ENCODE assay signal across 8 cellular contexts in the genomic region with DNA sequence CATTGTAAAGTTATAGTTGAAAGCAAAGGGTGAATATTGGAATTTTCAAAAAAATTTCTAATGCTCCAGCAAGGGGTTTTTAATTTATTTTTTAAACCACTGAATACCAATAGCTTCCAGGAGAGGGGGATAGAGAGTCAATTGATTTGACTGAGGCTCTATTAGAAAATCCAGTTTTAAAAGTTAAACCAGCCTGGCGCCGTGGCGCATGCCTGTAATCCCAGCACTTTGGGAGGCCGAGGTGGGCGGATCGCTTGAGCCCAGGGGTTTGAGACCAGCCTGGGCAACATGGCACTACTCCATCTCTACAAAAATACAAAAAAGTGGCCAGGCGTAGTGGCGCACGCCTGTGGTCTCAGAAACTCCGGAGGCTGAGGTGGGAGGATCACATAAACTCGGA.
DNase-seq lines count a peak whose midpoint lies in the region; ATAC-seq, FAIRE-seq and TF ChIP-seq lines count a peak whose summit lies in the region.

No MANE protein-coding gene starts in this region.

- no peaks in the 10 kb centered on the region for H3K9me1 ChIP-seq in K562 (ENCODE audit: control insufficient read depth, insufficient read depth, low read length)

- POLR2A ChIA-PET in K562 (lab: Yijun Ruan, JAX) = interaction anchor here (0.6 to 1.6 kb wide), 5 partner anchors 13 to 982 kb away, joined by 3 to 5 read pairs (median 3); no protein-coding TSS in a partner anchor

- 17% methylated on average over 9 of the region's 11 CpGs for WGBS in K562 (ENCODE audit: insufficient coverage, low coverage, missing lambda C conversion rate)

- H3K27ac ChIP-seq in DOHH2 (ENCODE audit: low read depth, low read length) = no peak overlapping the region
- no peak overlapping the region for H3K27ac ChIP-seq in K562 (ENCODE audit: extremely low read depth, low read depth, low read length)
- H3K27ac ChIP-seq in left lung = no peak overlapping the region

- no peaks in the 10 kb centered on the region for H3K79me2 ChIP-seq in DOHH2 (ENCODE audit: control insufficient read depth, low read length)
- H3K79me2 ChIP-seq in K562 (ENCODE audit: control insufficient read depth, insufficient read depth, low read length) = no peaks in the 10 kb centered on the region

- H3K36me3 ChIP-seq in DOHH2 (ENCODE audit: control insufficient read depth, low read length) (no peaks in the 10 kb centered on the region), K562 (ENCODE audit: control insufficient read depth, insufficient read depth, low read length) (no peaks in the 10 kb centered on the region), left lung (no peaks in the 10 kb centered on the region)

- no peaks in the 10 kb centered on the region for H3F3A ChIP-seq in DOHH2 (ENCODE audit: control insufficient read depth, insufficient read depth)

- H3K27me3 ChIP-seq in DOHH2 (ENCODE audit: control insufficient read depth, low read length) (peaks cover 5% of the 10 kb centered on the region; the same call in 1 of the 2 replicates), K562 (ENCODE audit: control insufficient read depth in 2 of 2, insufficient read depth in 2 of 2, low read length in 2 of 2) (no peaks in the 10 kb centered on the region), left lung (no peaks in the 10 kb centered on the region)

- H3K4me3 ChIP-seq in DOHH2 (ENCODE audit: low read length) (no peak overlapping the region), K562 (no peak overlapping the region), left lung (no peak overlapping the region)

- no peak for FAIRE-seq in K562 (lab: Jason Lieb, UNC)

- no TSS peak for BruUV-seq in K562 (replicated peaks; lab: Mats Ljungman, UMichigan)

- no peak overlapping the region for H3K4me2 ChIP-seq in DOHH2 (ENCODE audit: low read length)
- no peak overlapping the region for H3K4me2 ChIP-seq in K562 (ENCODE audit: insufficient read depth, low read length)

- 0 out of 2 replicates have a peak overlapping the region, but pooled peaks have one; percentile 11 for H2AFZ ChIP-seq in K562 (ENCODE audit: low read depth, low read length)

- no peaks in the 10 kb centered on the region for H3K9me2 ChIP-seq in DOHH2 (replicated peaks; ENCODE audit: control insufficient read depth, low read length)

- no peaks in the 10 kb centered on the region for H4K20me1 ChIP-seq in DOHH2 (ENCODE audit: control insufficient read depth, insufficient read depth, low read depth, low read length)
- no peaks in the 10 kb centered on the region for H4K20me1 ChIP-seq in K562 (replicated peaks; ENCODE audit: control insufficient read depth, insufficient read depth, low read length)

- peak; percentile 59 for ATAC-seq in K562
- peak; percentile 78 for ATAC-seq in left lung
- no peak for ATAC-seq in HG02884 (IDR thresholded peaks at IDR 0.05; ENCODE audit: unreplicated experiment)
- ATAC-seq in GM18511 (IDR thresholded peaks at IDR 0.05; ENCODE audit: unreplicated experiment) = no peak
- ATAC-seq in HG03520 (IDR thresholded peaks at IDR 0.05; ENCODE audit: unreplicated experiment) = no peak
- no peak for ATAC-seq in HG03039 (IDR thresholded peaks at IDR 0.05; ENCODE audit: unreplicated experiment)

- in situ Hi-C loops in K562 (cut with MboI) = no loop called here

- H3K9ac ChIP-seq in K562 (ENCODE audit: insufficient read depth in 1 of 2, low read depth in 2 of 2, low read length in 2 of 2) = peak overlapping the region in 1 of 2 experiments; percentile 62; a peak in 1 of 4 replicates

- CTCF ChIA-PET in K562 (lab: Yijun Ruan, JAX; ENCODE audit: low intra/inter-chr PET ratio) = interaction anchor here (0.6 to 1.1 kb wide), 2 partner anchors 291 to 523 kb away, joined by 3 to 4 read pairs; no protein-coding TSS in a partner anchor

- peak; percentile 32 to 48 for TF ChIP-seq RAD21 in K562 (CRISPR knock-in tag; conservative IDR thresholded peaks at IDR 0.05 in 1 of 2, IDR thresholded peaks at IDR 0.05 in 1 of 2)

- TF ChIP-seq CTCF in DOHH2 (IDR thresholded peaks at IDR 0.05; ENCODE audit: low read depth, low read length, poor library complexity, severe bottlenecking) = peak; percentile 53
- TF ChIP-seq CTCF in K562 (IDR thresholded peaks at IDR 0.05 in 2 of 3, conservative IDR thresholded peaks at IDR 0.05 in 1 of 3; ENCODE audit: insufficient read depth in 2 of 3, low read depth in 1 of 3, low read length in 3 of 3) = peak; percentile 36 to 60 (median 45); a peak in 4 of 6 replicates
- TF ChIP-seq CTCF in left lung (IDR thresholded peaks at IDR 0.05) = peak; percentile 27 to 64

- H3K9me3 ChIP-seq in DOHH2 (ENCODE audit: control insufficient read depth, insufficient read depth, low read length) (no peaks in the 10 kb centered on the region), K562 (replicated peaks; ENCODE audit: control insufficient read depth, insufficient read depth, low read depth, low read length) (no peaks in the 10 kb centered on the region), left lung (no peaks in the 10 kb centered on the region)

- no peak for TF ChIP-seq POLR2A in K562 (conservative IDR thresholded peaks at IDR 0.05)

- TF ChIP-seq EP300 in K562 (IDR thresholded peaks at IDR 0.05; ENCODE audit: low read length) = no peak

- DNase-seq in Kasumi-1 (lab: John Stamatoyannopoulos, UW) (peak; percentile 45 to 69), K562 (ENCODE audit: extremely low read depth in 1 of 4, low spot score in 3 of 4) (peak in 3 of 4 experiments; percentile 17 to 46 (median 26)), left lung (no peak)

- H3K4me1 ChIP-seq in DOHH2 (ENCODE audit: control insufficient read depth, low read length) (no peaks in the 10 kb centered on the region), K562 (replicated peaks in 1 of 2; ENCODE audit: control insufficient read depth in 2 of 2, insufficient read depth in 2 of 2, low read length in 2 of 2) (no peaks in the 10 kb centered on the region; a peak in 1 of 5 replicates), left lung (no peaks in the 10 kb centered on the region)

- intact Hi-C loops in K562 (cut with micrococcal nuclease) (loop anchor here (5.0 kb wide), 4 partner anchors 333 to 683 kb away; partner anchors contain the start of gene SCAF11), left lung (cut with DNase I) (no loop called here)

TF ChIP-seq in K562, 482 proteins besides CTCF, POLR2A, EP300 and RAD21:
- no peak for TF ChIP-seq ZBTB8A (IDR thresholded peaks at IDR 0.05; ENCODE audit: partially characterized antibody)
- TF ChIP-seq NRF1 (conservative IDR thresholded peaks at IDR 0.05 in 1 of 2, IDR thresholded peaks at IDR 0.05 in 1 of 2) = peak; percentile 17 to 22; a peak in 1 of 4 replicates

Comparison
In these comparisons a context has a peak if more than half of its experiments do, and no peak if none do; other contexts are left out.
1. DNase-seq: peak in Kasumi-1 (2 of 2) and K562 (3 of 4); none in left lung (0 of 2).
2. ATAC-seq: peak in K562 (single experiment) and left lung (single experiment); none in HG02884 (single experiment), GM18511 (single experiment), HG03520 (single experiment) and HG03039 (single experiment).
3. Peak in every context shown above with its lines, with median percentiles within 50 percentile points of each other: CTCF ChIP-seq.